Comparison of ENCODE assay signal across 13 cellular contexts in genomic region chr1:198199105-198199504, GRCh38. TPM values are rescaled to one million over a fixed set of nuclear protein-coding genes. Genes with fewer than 3 reads are reported as not detected.
DNase-seq lines count a peak whose midpoint lies in the region; ATAC-seq, FAIRE-seq and TF ChIP-seq lines count a peak whose summit lies in the region.
"Had no signal": no experiment of that assay in that cellular context is flagged by ENCODE, and none has a peak within 500 bp of the region (broad histone marks: within the 10 kb centered on the region; RNA-seq: fewer than 3 reads in every experiment).

No MANE protein-coding gene starts in this region.

- peak; percentile 71 for ATAC-seq in HG02981 (IDR thresholded peaks at IDR 0.05; ENCODE audit: unreplicated experiment)
- ATAC-seq in activated CD8-positive, alpha-beta memory T cell treated with anti-CD3 and anti-CD28 coated beads, Interleukin-2, amount 10 ng/mL, durations not matched to agents 7 days and 5 days: no peak
- ATAC-seq: esophagus mucosa, lower lobe of right lung had no signal

- peak overlapping the region; percentile 11 for H3K27ac Mint-ChIP-seq in Calu3 (ENCODE audit: unreplicated experiment)
- H3K27ac Mint-ChIP-seq in activated CD8-positive, alpha-beta memory T cell treated with anti-CD3 and anti-CD28 coated beads, Interleukin-2, amount 10 ng/mL, durations not matched to agents 7 days and 5 days: no peak overlapping the region
- H3K27ac Mint-ChIP-seq: activated naive CD4-positive, alpha-beta T cell treated with anti-CD3 and anti-CD28 coated beads, Interleukin-2, amount 50 U/mL, for 72 hours had no signal

- peak; percentile 81 for FAIRE-seq in GM19239 (lab: Jason Lieb, UNC)

- H3K36me3 Mint-ChIP-seq in Calu3 (ENCODE audit: insufficient read depth, unreplicated experiment): peaks cover 10% of the 10 kb centered on the region
- peaks cover 20% of the 10 kb centered on the region for H3K36me3 Mint-ChIP-seq in activated CD8-positive, alpha-beta memory T cell treated with anti-CD3 and anti-CD28 coated beads, Interleukin-2, amount 10 ng/mL, durations not matched to agents 7 days and 5 days

- H3K9me3 ChIP-seq in SJCRH30 (replicated peaks): no peaks in the 10 kb centered on the region
- H3K9me3 ChIP-seq: Caco-2, lower lobe of right lung had no signal

- H3K27me3 Mint-ChIP-seq in Calu3 (ENCODE audit: unreplicated experiment): no peaks in the 10 kb centered on the region
- H3K27me3 Mint-ChIP-seq in activated CD8-positive, alpha-beta memory T cell treated with anti-CD3 and anti-CD28 coated beads, Interleukin-2, amount 10 ng/mL, durations not matched to agents 7 days and 5 days: no peaks in the 10 kb centered on the region

- no peak overlapping the region for H3K4me3 ChIP-seq in SJCRH30
- H3K4me3 ChIP-seq: lower lobe of right lung had no signal

- no peaks in the 10 kb centered on the region for H3K27me3 ChIP-seq in SJCRH30

- peaks cover 53% of the 10 kb centered on the region for H3K4me1 Mint-ChIP-seq in Calu3 (ENCODE audit: low read depth, unreplicated experiment)
- peaks cover 55% of the 10 kb centered on the region for H3K4me1 Mint-ChIP-seq in activated CD8-positive, alpha-beta memory T cell treated with anti-CD3 and anti-CD28 coated beads, Interleukin-2, amount 10 ng/mL, durations not matched to agents 7 days and 5 days

- no peak overlapping the region for H3K27ac ChIP-seq in SJCRH30
- H3K27ac ChIP-seq: lower lobe of right lung had no signal

- intact Hi-C loops in Calu3 (cut with micrococcal nuclease; ENCODE audit: unreplicated experiment): no loop called here

- no peaks in the 10 kb centered on the region for H3K4me1 ChIP-seq in SJCRH30
- H3K4me1 ChIP-seq: Caco-2 had no signal

- DNase-seq in Calu3: no peak
- DNase-seq in GM19239 (ENCODE audit: insufficient read length, low spot score): peak; percentile 6
- DNase-seq in SJCRH30: peak; percentile 16 to 36
- no peak for DNase-seq in stimulated activated CD4-positive, alpha-beta T cell treated with anti-CD3 and anti-CD28 coated beads, Interleukin-4, amount 100 ng/mL, for 24 hours
- no peak for DNase-seq in GOT3 (lab: John Stamatoyannopoulos, UW)
- DNase-seq in activated naive CD4-positive, alpha-beta T cell treated with anti-CD3 and anti-CD28 coated beads, Interleukin-2, amount 50 U/mL, for 16 hours: no peak
- DNase-seq in activated CD8-positive, alpha-beta memory T cell treated with anti-CD3 and anti-CD28 coated beads, Interleukin-2, amount 10 ng/mL, durations not matched to agents 7 days and 5 days: no peak
- DNase-seq: HCEC 1CT, lower lobe of right lung had no signal

- H3K4me3 Mint-ChIP-seq in Calu3 (ENCODE audit: low read depth, unreplicated experiment): no peak overlapping the region
- no peak overlapping the region for H3K4me3 Mint-ChIP-seq in activated CD8-positive, alpha-beta memory T cell treated with anti-CD3 and anti-CD28 coated beads, Interleukin-2, amount 10 ng/mL, durations not matched to agents 7 days and 5 days

- no TSS peak for BruUV-seq in Calu3 (replicated peaks; lab: Mats Ljungman, UMichigan)

- CTCF ChIA-PET in Calu3 (lab: Charles Lee): no interaction called here
- CTCF ChIA-PET in activated CD8-positive, alpha-beta memory T cell treated with anti-CD3 and anti-CD28 coated beads, Interleukin-2, amount 10 ng/mL, durations not matched to agents 7 days and 5 days (lab: Charles Lee): interaction anchor here (1.5 kb wide), 1 partner anchor 11 kb away, joined by 5 read pairs; no protein-coding TSS in a partner anchor

- no peaks in the 10 kb centered on the region for H3K36me3 ChIP-seq in SJCRH30
- H3K36me3 ChIP-seq: lower lobe of right lung had no signal

- no peak for TF ChIP-seq CTCF in Calu3 (IDR thresholded peaks at IDR 0.05; ENCODE audit: unreplicated experiment)

- peaks cover 4% of the 10 kb centered on the region for H3K9me3 Mint-ChIP-seq in Calu3 (ENCODE audit: low read depth, unreplicated experiment)
- H3K9me3 Mint-ChIP-seq in activated CD8-positive, alpha-beta memory T cell treated with anti-CD3 and anti-CD28 coated beads, Interleukin-2, amount 10 ng/mL, durations not matched to agents 7 days and 5 days (ENCODE audit: low read depth): peaks cover 3% of the 10 kb centered on the region

RNA-seq across cellular contexts. Expression of gene NEK7, which starts 42.3 kb away (rescaled TPM):
- total RNA-seq in Calu3 (2022): 136 and 145 TPM in 2 replicates
- 24.9 and 28.4 TPM in 2 replicates for total RNA-seq in SJCRH30 (2014; rRNA removed; shearing (Covaris generic))
- total RNA-seq in activated CD8-positive, alpha-beta memory T cell treated with anti-CD3 and anti-CD28 coated beads, Interleukin-2, amount 10 ng/mL, durations not matched to agents 7 days and 5 days: 10 to 100 TPM; 71.4 to 77.4 TPM

Comparison
In these comparisons a context has a peak if more than half of its experiments do, and no peak if none do; other contexts are left out.
1. DNase-seq: peak in GM19239 (single experiment) and SJCRH30 (2 of 2); none in Calu3 (single experiment), stimulated activated CD4-positive, alpha-beta T cell treated with anti-CD3 and anti-CD28 coated beads, Interleukin-4, amount 100 ng/mL, for 24 hours (single experiment), GOT3 (single experiment), activated naive CD4-positive, alpha-beta T cell treated with anti-CD3 and anti-CD28 coated beads, Interleukin-2, amount 50 U/mL, for 16 hours (single experiment) and activated CD8-positive, alpha-beta memory T cell treated with anti-CD3 and anti-CD28 coated beads, Interleukin-2, amount 10 ng/mL, durations not matched to agents 7 days and 5 days (single experiment).